ENCODE assay signal across 9 cellular contexts in genomic region chr6:110543106-110543505, GRCh38.
DNase-seq lines count a peak whose midpoint lies in the region; ATAC-seq and TF ChIP-seq lines count a peak whose summit lies in the region.
"Had no signal": no experiment of that assay in that cellular context is flagged by ENCODE, and none has a peak within 500 bp of the region (broad histone marks: within the 10 kb centered on the region; RNA-seq: fewer than 3 reads in every experiment).

No MANE protein-coding gene starts in this region.

- no peak for TF ChIP-seq CTCF in epithelial cell of esophagus (IDR thresholded peaks at IDR 0.05; ENCODE audit: insufficient read depth, low read depth, low read length, missing control alignments)
- no peak for TF ChIP-seq CTCF in endodermal cell (conservative IDR thresholded peaks at IDR 0.05)

- peaks cover 4% of the 10 kb centered on the region for H3K27me3 Mint-ChIP-seq in endodermal cell (ENCODE audit: insufficient read depth)

- no peak overlapping the region for H3K4me3 Mint-ChIP-seq in endodermal cell

- H3K4me3 ChIP-seq in epithelial cell of esophagus (ENCODE audit: low read length) (no peak overlapping the region), endodermal cell (ENCODE audit: low read length) (no peak overlapping the region)

- peaks cover 12% of the 10 kb centered on the region for H3K4me1 ChIP-seq in endodermal cell (ENCODE audit: control insufficient read depth, insufficient read depth, low read length)

- ATAC-seq in HG03354 (IDR thresholded peaks at IDR 0.05; ENCODE audit: poor library complexity, severe bottlenecking, unreplicated experiment) (no peak), GM19467 (IDR thresholded peaks at IDR 0.05; ENCODE audit: unreplicated experiment) (no peak)

- peaks cover 22% of the 10 kb centered on the region for H3K4me1 Mint-ChIP-seq in endodermal cell

- no peak overlapping the region for H3K27ac ChIP-seq in endodermal cell (ENCODE audit: low read depth, low read length)

- no peaks in the 10 kb centered on the region for H3K36me3 ChIP-seq in endodermal cell (ENCODE audit: control insufficient read depth, insufficient read depth, low read length)

- H3K27ac Mint-ChIP-seq in endodermal cell: no peak overlapping the region

- peaks cover 2% of the 10 kb centered on the region for H3K36me3 Mint-ChIP-seq in endodermal cell (ENCODE audit: low read depth)

- H3K9me3 ChIP-seq in endodermal cell (ENCODE audit: control insufficient read depth, low read length): peaks cover 27% of the 10 kb centered on the region

- DNase-seq in DMS79 (lab: John Stamatoyannopoulos, UW): peak; percentile 74
- peak; percentile 71 for DNase-seq in NCI-H2029 (lab: John Stamatoyannopoulos, UW)
- DNase-seq in epithelial cell of esophagus (ENCODE audit: low read depth): peak; percentile 85
- peak in 42 of 56 donors; percentile 24 to 76 (median 48) for DNase-seq in nucleus accumbens (lab: John Stamatoyannopoulos, UW)
- no peak for DNase-seq in A172 (ENCODE audit: low spot score)
- no peak for DNase-seq in endodermal cell
- DNase-seq: MV-4-11 had no signal

- WGBS in endodermal cell (ENCODE audit: insufficient coverage in 1 of 2, insufficient read length in 1 of 2), 2 experiments: 83 to 92% methylated on average over 2 to 5 of the region's 5 CpGs

- no peak overlapping the region for H3K9ac ChIP-seq in endodermal cell (ENCODE audit: extremely low read depth, low read length, poor library complexity, severe bottlenecking)

- H3K9me3 Mint-ChIP-seq in endodermal cell: peaks cover 22% of the 10 kb centered on the region

- H3K27me3 ChIP-seq in endodermal cell (ENCODE audit: control insufficient read depth, insufficient read depth, low read length, poor library complexity, severe bottlenecking): peaks cover 4% of the 10 kb centered on the region

Comparison
In these comparisons a context has a peak if more than half of its experiments do, and no peak if none do; other contexts are left out.
1. DNase-seq: peak in DMS79 (single experiment), NCI-H2029 (single experiment), epithelial cell of esophagus (single experiment) and nucleus accumbens (42 of 56); none in A172 (single experiment) and endodermal cell (single experiment).